Comparison of ENCODE assay signal across 8 cellular contexts in the genomic region with DNA sequence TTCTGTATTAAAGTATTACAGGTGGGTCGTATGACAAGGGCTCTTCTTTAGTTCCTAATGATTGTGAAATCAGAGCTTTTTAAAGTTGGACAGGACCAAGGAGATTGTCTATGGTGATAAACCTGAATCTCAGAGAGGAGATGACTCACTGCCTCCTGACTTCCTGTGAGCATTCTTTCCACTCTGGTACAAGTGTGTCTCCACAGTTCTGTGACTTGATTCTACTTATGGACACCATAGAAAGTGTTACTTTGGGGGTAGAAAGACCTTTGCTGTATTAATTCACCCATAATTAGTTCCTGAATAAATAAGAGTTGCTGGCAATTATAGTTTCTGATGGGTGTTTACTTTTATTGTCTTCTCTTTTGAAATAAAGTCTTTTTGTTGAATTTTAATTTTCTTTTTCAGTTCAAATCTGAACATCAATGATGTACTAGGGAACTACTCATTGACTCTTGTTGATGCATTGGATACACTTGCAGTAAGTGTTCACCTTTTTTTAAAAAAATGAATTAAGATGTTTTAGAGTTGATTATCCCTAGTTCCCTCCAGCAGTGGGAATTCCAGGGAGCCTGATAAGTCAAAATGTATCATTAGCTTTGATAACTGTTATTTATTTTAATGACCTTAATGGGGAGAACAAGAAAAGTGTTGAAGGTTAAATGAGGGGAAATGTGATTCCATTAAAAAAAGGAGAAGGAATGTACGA. TPM values are rescaled to one million over a fixed set of nuclear protein-coding genes. Genes with fewer than 3 reads are reported as not detected.
A peak's percentile ranks its signal among the peaks of the same experiment; 100 is the strongest.
DNase-seq lines count a peak whose midpoint lies in the region; ATAC-seq and TF ChIP-seq lines count a peak whose summit lies in the region.

No MANE protein-coding gene starts in this region.

- peak overlapping the region; percentile 63 to 96 (median 93) for H3K27ac Mint-ChIP-seq in naive thymus-derived CD4-positive, alpha-beta T cell

- no peaks in the 10 kb centered on the region for H3K27me3 ChIP-seq in PC-3 (ENCODE audit: low read length)
- H3K27me3 ChIP-seq in mammary epithelial cell (ENCODE audit: insufficient read depth, low read length), result no peaks in the 10 kb centered on the region
- H3K27me3 ChIP-seq in naive thymus-derived CD4-positive, alpha-beta T cell (ENCODE audit: control insufficient read depth in 2 of 2, insufficient read depth in 2 of 2, low read length in 2 of 2), result no peaks in the 10 kb centered on the region
- no peaks in the 10 kb centered on the region for H3K27me3 ChIP-seq in BE2C

- BruUV-seq in PC-3 (replicated peaks; lab: Mats Ljungman, UMichigan) (TSS peak; percentile 4), mammary epithelial cell (replicated peaks; lab: Mats Ljungman, UMichigan) (TSS peak; percentile 43)

- H3K9me3 Mint-ChIP-seq in naive thymus-derived CD4-positive, alpha-beta T cell, result peaks cover 0 to 8% (median 5%) of the 10 kb centered on the region in 11 donors

- no peaks in the 10 kb centered on the region for H3K9me2 ChIP-seq in PC-3 (replicated peaks; ENCODE audit: low read length)

- H3K36me3 Mint-ChIP-seq in naive thymus-derived CD4-positive, alpha-beta T cell, result peaks cover 4 to 60% (median 30%) of the 10 kb centered on the region in 5 donors

- H3K36me3 ChIP-seq in PC-3 (ENCODE audit: low read depth, low read length), result peaks cover 10% of the 10 kb centered on the region; the same call in 1 of the 2 replicates
- H3K36me3 ChIP-seq in mammary epithelial cell (ENCODE audit: insufficient read depth, low read length), result peaks cover 14% of the 10 kb centered on the region
- peaks cover 0 to 4% (median 0%) of the 10 kb centered on the region in 3 experiments for H3K36me3 ChIP-seq in naive thymus-derived CD4-positive, alpha-beta T cell (ENCODE audit: control insufficient read depth in 2 of 3, insufficient read depth in 3 of 3, low read length in 3 of 3)
- no peaks in the 10 kb centered on the region for H3K36me3 ChIP-seq in BE2C

- DNase-seq in A172 (ENCODE audit: low spot score) (peak; percentile 95), PC-3 (peak; percentile 95), mammary epithelial cell (peak; percentile 90), hypothalamus (lab: John Stamatoyannopoulos, UW) (no peak), BE2C (no peak)
- DNase-seq in naive thymus-derived CD4-positive, alpha-beta T cell, result peak in 1 of 9 donors; percentile 69

- H3K79me2 ChIP-seq in PC-3 (ENCODE audit: low read length) (peaks cover 84% of the 10 kb centered on the region), mammary epithelial cell (ENCODE audit: insufficient read depth, low read length) (peaks cover 81% of the 10 kb centered on the region)

- no peak overlapping the region for H2AFZ ChIP-seq in PC-3 (ENCODE audit: low read length)
- H2AFZ ChIP-seq in mammary epithelial cell (ENCODE audit: low read depth, low read length), result no peak overlapping the region

- intact Hi-C loops in PC-3 (cut with micrococcal nuclease), result loop anchor here (2.0 kb wide), 2 partner anchors 72 to 498 kb away; a partner anchor contains a TSS
- intact Hi-C loops in mammary epithelial cell (cut with micrococcal nuclease), result loop anchor here (5.0 kb wide), 2 partner anchors 218 to 483 kb away; a partner anchor contains a TSS
- intact Hi-C loops in naive thymus-derived CD4-positive, alpha-beta T cell (cut with micrococcal nuclease), result loop anchor here (5.0 kb wide), 4 partner anchors 67 to 363 kb away; no protein-coding TSS in a partner anchor

- TF ChIP-seq CTCF in PC-3 (conservative IDR thresholded peaks at IDR 0.05; ENCODE audit: low read depth, low read length), result no peak
- TF ChIP-seq CTCF in mammary epithelial cell (conservative IDR thresholded peaks at IDR 0.05 in 1 of 2, IDR thresholded peaks at IDR 0.05 in 1 of 2; ENCODE audit: extremely low read depth in 1 of 2, insufficient read depth in 1 of 2, low read depth in 1 of 2, low read length in 2 of 2), result no peak
- no peak for TF ChIP-seq CTCF in BE2C (IDR thresholded peaks at IDR 0.05; ENCODE audit: low read depth, low read length)

- H4K20me1 ChIP-seq in PC-3 (ENCODE audit: low read length), result peaks cover 15% of the 10 kb centered on the region
- no peaks in the 10 kb centered on the region for H4K20me1 ChIP-seq in mammary epithelial cell (ENCODE audit: insufficient read depth, low read length)

- peak overlapping the region; percentile 59 for H3K4me2 ChIP-seq in PC-3 (ENCODE audit: low read length)
- peak overlapping the region; percentile 66 for H3K4me2 ChIP-seq in mammary epithelial cell (ENCODE audit: insufficient read depth, low read depth, low read length)

- H3K4me1 Mint-ChIP-seq in naive thymus-derived CD4-positive, alpha-beta T cell, result peaks cover 72 to 91% (median 86%) of the 10 kb centered on the region in 7 donors

- ATAC-seq in GM18505 (IDR thresholded peaks at IDR 0.05; ENCODE audit: unreplicated experiment) (peak; percentile 43), HG02973 (IDR thresholded peaks at IDR 0.05; ENCODE audit: unreplicated experiment) (peak; percentile 38), PC-3 (peak; percentile 84)
- ATAC-seq in naive thymus-derived CD4-positive, alpha-beta T cell, result peak; percentile 54

- POLR2A ChIA-PET in PC-3 (lab: Charles Lee; ENCODE audit: unreplicated experiment), result interaction anchor here (0.7 kb wide), 1 partner anchor 8 kb away, joined by 3 read pairs; no protein-coding TSS in a partner anchor
- POLR2A ChIA-PET in naive thymus-derived CD4-positive, alpha-beta T cell (lab: Charles Lee), result interaction anchor here (0.6 to 4.6 kb wide), 6 partner anchors 7 to 884 kb away, joined by 3 to 117 read pairs (median 3); a partner anchor contains a TSS

- no peak for TF ChIP-seq POLR2A in GM18505 (IDR thresholded peaks at IDR 0.05; ENCODE audit: borderline replicate concordance, extremely low read depth, insufficient read depth, insufficient read length)

- WGBS in mammary epithelial cell (ENCODE audit: low coverage, missing lambda C conversion rate), result 50% methylated on average over 2 of the region's 2 CpGs

- H3K9ac ChIP-seq in PC-3 (ENCODE audit: low read length) (no peak overlapping the region), mammary epithelial cell (ENCODE audit: insufficient read depth, low read length) (no peak overlapping the region)

- peak overlapping the region; percentile 76 for H3K27ac ChIP-seq in PC-3 (ENCODE audit: low read length)
- H3K27ac ChIP-seq in mammary epithelial cell (ENCODE audit: insufficient read depth, low read depth, low read length), result peak overlapping the region; percentile 95
- peak overlapping the region; percentile 64 for H3K27ac ChIP-seq in naive thymus-derived CD4-positive, alpha-beta T cell (ENCODE audit: low read depth, low read length)

- H3K4me3 ChIP-seq in PC-3 (ENCODE audit: low read length), result 0 out of 2 replicates have a peak overlapping the region, but pooled peaks have one; percentile 19
- peak overlapping the region in 1 of 3 experiments; percentile 3 for H3K4me3 ChIP-seq in mammary epithelial cell (replicated peaks in 1 of 3; ENCODE audit: insufficient read depth in 1 of 3, low read depth in 2 of 3, low read length in 3 of 3)
- no peak overlapping the region for H3K4me3 ChIP-seq in naive thymus-derived CD4-positive, alpha-beta T cell (ENCODE audit: low read length)
- H3K4me3 ChIP-seq in BE2C (ENCODE audit: low read depth, low read length), result no peak overlapping the region

- H3K4me1 ChIP-seq in PC-3 (ENCODE audit: insufficient read depth, low read length) (peaks cover 68% of the 10 kb centered on the region), mammary epithelial cell (ENCODE audit: insufficient read depth, low read length) (peaks cover 69% of the 10 kb centered on the region), BE2C (no peaks in the 10 kb centered on the region)
- H3K4me1 ChIP-seq in naive thymus-derived CD4-positive, alpha-beta T cell (ENCODE audit: control insufficient read depth in 2 of 2, insufficient read depth in 2 of 2, low read length in 2 of 2), result peaks cover 77 to 91% of the 10 kb centered on the region in 2 donors

- dilution Hi-C loops in mammary epithelial cell (cut with HindIII; ENCODE audit: low sequenced_read_pairs), result no loop called here

- H3K9me3 ChIP-seq in PC-3 (ENCODE audit: low read length), result no peaks in the 10 kb centered on the region
- no peaks in the 10 kb centered on the region for H3K9me3 ChIP-seq in mammary epithelial cell (replicated peaks; ENCODE audit: insufficient read depth, low read length)
- H3K9me3 ChIP-seq in naive thymus-derived CD4-positive, alpha-beta T cell (ENCODE audit: control insufficient read depth in 2 of 3, low read length in 3 of 3), result no peaks in the 10 kb centered on the region
- H3K9me3 ChIP-seq in BE2C, result no peaks in the 10 kb centered on the region

- in situ Hi-C loops in mammary epithelial cell (cut with MboI; ENCODE audit: low sequenced_read_pairs in 2 of 2), result loop anchor here (5.0 to 25.0 kb wide), 3 partner anchors 70 to 208 kb away; a partner anchor contains a TSS

- CTCF ChIA-PET in PC-3 (lab: Charles Lee) (interaction anchor here (1.4 kb wide), 1 partner anchor 72 kb away, joined by 3 read pairs; no protein-coding TSS in a partner anchor), mammary epithelial cell (lab: Charles Lee; ENCODE audit: low non-redundant PET) (no interaction called here)
- CTCF ChIA-PET in naive thymus-derived CD4-positive, alpha-beta T cell (lab: Charles Lee), result interaction anchor here (0.9 to 2.6 kb wide), 3 partner anchors 7 to 57 kb away, joined by 3 to 19 read pairs (median 4); a partner anchor contains a TSS

- no peaks in the 10 kb centered on the region for H3K27me3 Mint-ChIP-seq in naive thymus-derived CD4-positive, alpha-beta T cell

- H3F3A ChIP-seq in PC-3 (ENCODE audit: low read length, unreplicated experiment), result peaks cover 6% of the 10 kb centered on the region

- H3K4me3 Mint-ChIP-seq in naive thymus-derived CD4-positive, alpha-beta T cell, result peak overlapping the region; percentile 2 to 78 (median 46)

RNA-seq across cellular contexts. Expression of a gene that starts 7.4 kb away (rescaled TPM):
- total RNA-seq in A172 (2014; rRNA removed; shearing (Covaris generic)), result 23.4 and 25.9 TPM in 2 replicates
- 39.4 and 49.6 TPM in 2 replicates for total RNA-seq in PC-3 (2014; rRNA removed)
- 10 to 100 TPM; 78.0 to 98.0 TPM for total RNA-seq in mammary epithelial cell
- 47.0 TPM for polyA plus RNA-seq in mammary epithelial cell
- polyA minus RNA-seq in mammary epithelial cell, result 70.9 TPM
- total RNA-seq in naive thymus-derived CD4-positive, alpha-beta T cell, result 100 to 1,000 TPM in 4 of 5 experiments, 10 to 100 TPM in 1; 97.3 to 138 (median 126) TPM
- 10 to 100 TPM; 41.9 to 50.1 TPM for polyA plus RNA-seq in naive thymus-derived CD4-positive, alpha-beta T cell
- 8.4 TPM for polyA plus RNA-seq in BE2C (2012; ENCODE audit: insufficient read depth, insufficient read length, low read depth)

Comparison
In these comparisons a context has a peak if more than half of its experiments do, and no peak if none do; other contexts are left out.
1. DNase-seq: peak in A172 (single experiment), PC-3 (single experiment) and mammary epithelial cell (single experiment); none in hypothalamus (0 of 51) and BE2C (single experiment).
2. Peak in every context shown above with its lines, with median percentiles within 50 percentile points of each other: ATAC-seq and H3K27ac ChIP-seq.